ENCODE assay signal across 8 cellular contexts in the genomic region with DNA sequence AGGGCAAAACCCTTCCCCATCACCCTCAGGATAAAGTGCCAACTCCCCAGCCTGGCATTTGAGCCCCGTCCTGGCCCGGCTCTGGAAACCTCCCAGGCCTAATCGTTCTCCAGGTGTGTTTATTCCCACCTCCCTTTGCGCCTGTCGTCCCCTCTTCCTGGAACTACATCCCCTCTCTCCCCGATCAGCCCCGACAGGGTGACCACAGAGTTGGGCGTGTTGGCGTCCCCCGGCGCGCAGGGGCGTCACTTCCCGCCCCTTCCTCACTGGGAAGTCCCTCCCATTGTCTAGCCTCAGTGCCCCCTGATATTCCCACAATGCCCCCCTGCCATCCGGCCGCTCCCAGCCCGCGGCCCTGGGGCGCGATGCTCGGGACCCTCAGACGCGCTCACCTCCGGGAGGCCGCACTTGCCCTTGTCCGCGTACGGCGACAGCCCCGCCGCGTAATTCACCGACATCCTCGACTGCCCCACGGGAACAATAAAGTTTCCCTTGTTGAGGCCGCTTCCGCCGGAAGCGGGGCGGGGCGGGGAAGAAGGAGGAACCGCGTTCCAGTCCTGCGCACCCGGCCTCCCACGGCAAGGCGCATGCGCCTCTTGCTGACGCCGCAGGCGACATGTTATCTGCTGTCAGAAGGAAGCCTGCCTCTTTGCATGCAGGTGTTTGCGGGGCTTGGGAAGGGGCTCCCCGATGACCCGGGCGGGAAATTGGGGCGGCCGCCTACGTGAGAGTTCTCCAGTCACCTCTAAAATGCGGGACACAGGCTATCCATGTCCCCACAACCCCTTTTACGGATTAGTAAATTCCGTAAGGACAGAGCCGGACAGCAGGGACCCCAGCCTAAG. TPM values are rescaled to one million over a fixed set of nuclear protein-coding genes. Genes with fewer than 3 reads are reported as not detected.
DNase-seq lines count a peak whose midpoint lies in the region; ATAC-seq, FAIRE-seq and TF ChIP-seq lines count a peak whose summit lies in the region.

A gene (plus strand): TSS at position 608 of the 845 bp plus-strand sequence. CDS start 3,737 bp downstream, outside the sequence.
A gene (minus strand): TSS at position 482 of the 845 bp plus-strand sequence. CDS start 24 bp downstream, at position 458.

- H3K9ac ChIP-seq in rectal smooth muscle tissue (ENCODE audit: low read length), result peak within 1 kb of the TSS; percentile 86

- no peaks in the 10 kb centered on the region for H3K9me3 ChIP-seq in vagina

- peak; percentile 100 for FAIRE-seq in GM12891 (lab: Jason Lieb, UNC)

- H3K4me3 ChIP-seq in astrocyte of the cerebellum (ENCODE audit: low read depth, low read length) (peak within 1 kb of the TSS; percentile 97), rectal smooth muscle tissue (ENCODE audit: low read length) (peak within 1 kb of the TSS; percentile 98), vagina (peak within 1 kb of the TSS; percentile 82 to 98)

- H3K27ac ChIP-seq in rectal smooth muscle tissue (ENCODE audit: low read depth, low read length) (peak within 1 kb of the TSS; percentile 72), vagina (peak within 1 kb of the TSS; percentile 71)

- ATAC-seq in HG02885 (IDR thresholded peaks at IDR 0.05; ENCODE audit: poor library complexity, unreplicated experiment), result peak; percentile 84

- H3K36me3 ChIP-seq in rectal smooth muscle tissue (ENCODE audit: control insufficient read depth, insufficient read depth, low read length) (peaks cover under 1% of the 10 kb centered on the region), vagina (peaks cover 0 to 18% of the 10 kb centered on the region in 2 donors)

- TF ChIP-seq CTCF in astrocyte of the cerebellum (IDR thresholded peaks at IDR 0.05; ENCODE audit: low read depth, low read length, missing control alignments), result no peak
- TF ChIP-seq CTCF in vagina (IDR thresholded peaks at IDR 0.05), result peak in 1 of 3 experiments; percentile 32

- H3K4me1 ChIP-seq in rectal smooth muscle tissue (ENCODE audit: control insufficient read depth, insufficient read depth, low read length) (peaks cover 3% of the 10 kb centered on the region), vagina (peaks cover 27% of the 10 kb centered on the region)

- TF ChIP-seq POLR2A in GM12891 (IDR thresholded peaks at IDR 0.05; ENCODE audit: low read depth, low read length) (peak; percentile 84), vagina (IDR thresholded peaks at IDR 0.05) (no peak)

- DNase-seq in GM12891 (ENCODE audit: insufficient read length, low spot score), result peak; percentile 98
- DNase-seq in NCI-H2029 (lab: John Stamatoyannopoulos, UW), result peak; percentile 95
- peak; percentile 90 for DNase-seq in T1000 (lab: John Stamatoyannopoulos, UW)
- peak; percentile 83 for DNase-seq in astrocyte of the cerebellum (ENCODE audit: low read depth)
- peak; percentile 100 for DNase-seq in hepatic stellate cell (ENCODE audit: low spot score)
- peak in 1 of 2 donors; percentile 95 for DNase-seq in vagina (ENCODE audit: extremely low spot score in 2 of 2)

- intact Hi-C loops in vagina (cut with DNase I), result no loop called here

- in situ Hi-C loops in astrocyte of the cerebellum (cut with HindIII; ENCODE audit: low sequenced_read_pairs), result no loop called here

- H3K27me3 ChIP-seq in rectal smooth muscle tissue (ENCODE audit: control insufficient read depth, insufficient read depth, low read length) (peaks cover 2% of the 10 kb centered on the region), vagina (no peaks in the 10 kb centered on the region)

TF ChIP-seq in GM12891, 5 proteins besides CTCF, POLR2A, EP300 and RAD21:
- TF ChIP-seq SPI1 (IDR thresholded peaks at IDR 0.05; ENCODE audit: low read depth, low read length) (peak; percentile 64), POLR2AphosphoS5 (IDR thresholded peaks at IDR 0.05; ENCODE audit: low read depth, low read length) (no peak; the same call in 1 of the 2 replicates), POU2F2 (IDR thresholded peaks at IDR 0.05; ENCODE audit: low read depth, low read length) (peak; percentile 65), TAF1 (IDR thresholded peaks at IDR 0.05; ENCODE audit: low read depth, low read length) (peak; percentile 66), PAX5 (IDR thresholded peaks at IDR 0.05; ENCODE audit: insufficient read depth, low read length, severe bottlenecking) (peak; percentile 91)

RNA-seq across cellular contexts. Expression of the first gene that starts in this region (rescaled TPM):
- polyA plus RNA-seq in GM12891 (2012; ENCODE audit: low read depth, missing spikeins), result 1.2 TPM
- total RNA-seq in vagina, result 0.25 TPM

RNA-seq across cellular contexts. Expression of the second gene that starts in this region (rescaled TPM):
- 23.2 TPM for polyA plus RNA-seq in GM12891 (2012; ENCODE audit: low read depth, missing spikeins)
- total RNA-seq in vagina, result 65.6 TPM
